Comparison of ENCODE assay signal across 2 cellular contexts in the genomic region with DNA sequence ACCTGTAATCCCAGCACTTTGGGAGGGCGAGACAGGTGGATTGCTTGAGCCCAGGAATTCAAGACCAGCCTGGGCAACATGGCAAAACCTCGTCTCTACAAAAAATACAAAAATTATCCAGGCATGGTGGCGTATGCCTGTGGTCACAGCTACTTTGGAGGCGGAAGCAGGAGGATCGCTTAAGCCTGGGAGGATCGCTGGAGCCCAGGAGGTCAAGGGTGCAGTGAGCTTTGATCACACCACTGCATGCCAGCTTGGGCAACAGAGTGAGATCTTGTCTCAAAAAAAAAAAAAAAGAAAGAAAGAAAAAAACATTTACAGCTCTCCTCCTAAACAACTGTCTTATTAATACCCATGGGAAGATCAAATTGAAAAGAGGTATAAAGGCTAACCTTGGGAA.
TF ChIP-seq lines count a peak whose summit lies in the region.

No MANE protein-coding gene starts in this region.

TF ChIP-seq in H1, 55 proteins besides CTCF, POLR2A, EP300 and RAD21:
- no peak for TF ChIP-seq TAF1 (IDR thresholded peaks at IDR 0.05; ENCODE audit: low read depth, low read length)
- no peak for TF ChIP-seq SIN3A (conservative IDR thresholded peaks at IDR 0.05 in 1 of 2, IDR thresholded peaks at IDR 0.05 in 1 of 2; ENCODE audit: low read depth in 1 of 2, low read length in 2 of 2)
- TF ChIP-seq CHD2 (IDR thresholded peaks at IDR 0.05; ENCODE audit: low read length) = no peak
- no peak for TF ChIP-seq ZNF274 (IDR thresholded peaks at IDR 0.05; ENCODE audit: borderline replicate concordance, extremely low read depth, low read length)
- TF ChIP-seq POU5F1 (IDR thresholded peaks at IDR 0.05; ENCODE audit: low read depth, low read length) = no peak
- TF ChIP-seq CREB1 (IDR thresholded peaks at IDR 0.05) = no peak
- TF ChIP-seq FOSL1 (IDR thresholded peaks at IDR 0.05; ENCODE audit: insufficient read depth, low read depth, low read length) = no peak
TF ChIP-seq in H1: peak in this region for 0.

TF ChIP-seq in liver, 16 proteins besides CTCF, POLR2A, EP300 and RAD21:
- TF ChIP-seq, protein P1, sequence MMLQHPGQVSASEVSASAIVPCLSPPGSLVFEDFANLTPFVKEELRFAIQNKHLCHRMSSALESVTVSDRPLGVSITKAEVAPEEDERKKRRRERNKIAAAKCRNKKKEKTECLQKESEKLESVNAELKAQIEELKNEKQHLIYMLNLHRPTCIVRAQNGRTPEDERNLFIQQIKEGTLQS (IDR thresholded peaks at IDR 0.05) = no peak
- TF ChIP-seq HNF4A (conservative IDR thresholded peaks at IDR 0.05) = peak; percentile 71 to 78
- TF ChIP-seq RXRA (IDR thresholded peaks at IDR 0.05) = peak; percentile 48 to 57
- TF ChIP-seq SP1 (IDR thresholded peaks at IDR 0.05) = peak; percentile 29
TF ChIP-seq in liver: peak in this region for 3.
